ENCODE assay signal across 18 cellular contexts in the genomic region with DNA sequence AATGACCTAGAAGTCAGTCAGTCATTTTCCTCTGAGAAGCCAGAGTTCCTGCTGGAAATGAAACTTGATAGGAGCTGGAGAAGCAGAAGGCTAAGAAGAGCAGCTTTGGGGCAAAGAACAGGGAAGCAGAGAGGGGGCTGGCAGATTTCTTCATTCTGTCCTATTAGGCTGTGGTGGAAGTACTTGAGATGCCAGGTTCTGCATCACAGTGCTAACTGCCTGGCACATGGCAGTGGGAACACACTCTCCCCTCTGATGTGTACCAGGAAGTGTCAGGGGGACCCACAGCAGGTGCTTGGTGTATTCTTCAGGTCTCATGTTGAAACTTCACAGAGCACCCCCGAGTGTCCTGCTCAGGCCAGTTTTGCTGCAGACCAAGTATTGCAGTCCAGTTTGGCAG.
A peak's percentile ranks its signal among the peaks of the same experiment; 100 is the strongest.
DNase-seq lines count a peak whose midpoint lies in the region; ATAC-seq and TF ChIP-seq lines count a peak whose summit lies in the region.
"Had no signal": no experiment of that assay in that cellular context is flagged by ENCODE, and none has a peak within 500 bp of the region (broad histone marks: within the 10 kb centered on the region; RNA-seq: fewer than 3 reads in every experiment).

No MANE protein-coding gene starts in this region.

- no peaks in the 10 kb centered on the region for H3K9me3 Mint-ChIP-seq in activated CD4-positive, alpha-beta T cell treated with anti-CD3 and anti-CD28 coated beads, Interleukin-2, amount 10 ng/mL, durations not matched to agents 24 days and 14 days
- H3K9me3 Mint-ChIP-seq in activated T-helper 17 cell treated with anti-CD3 and anti-CD28 coated beads, Interleukin-2, amount 50 U/mL, for 72 hours: no peaks in the 10 kb centered on the region
- H3K9me3 Mint-ChIP-seq in natural killer cell: no peaks in the 10 kb centered on the region

- H3K4me1 Mint-ChIP-seq in activated CD4-positive, alpha-beta T cell treated with anti-CD3 and anti-CD28 coated beads, Interleukin-2, amount 10 ng/mL, durations not matched to agents 24 days and 14 days: peaks cover 89% of the 10 kb centered on the region
- peaks cover 80% of the 10 kb centered on the region for H3K4me1 Mint-ChIP-seq in activated T-helper 17 cell treated with anti-CD3 and anti-CD28 coated beads, Interleukin-2, amount 50 U/mL, for 72 hours
- H3K4me1 Mint-ChIP-seq in natural killer cell: peaks cover 90 to 91% of the 10 kb centered on the region in 2 donors

- no peak for TF ChIP-seq CTCF in natural killer cell (IDR thresholded peaks at IDR 0.05)

- peaks cover 44% of the 10 kb centered on the region for H3K36me3 Mint-ChIP-seq in activated CD4-positive, alpha-beta T cell treated with anti-CD3 and anti-CD28 coated beads, Interleukin-2, amount 10 ng/mL, durations not matched to agents 24 days and 14 days (ENCODE audit: low read depth)
- H3K36me3 Mint-ChIP-seq in activated T-helper 17 cell treated with anti-CD3 and anti-CD28 coated beads, Interleukin-2, amount 50 U/mL, for 72 hours (ENCODE audit: low read depth): peaks cover 86% of the 10 kb centered on the region
- H3K36me3 Mint-ChIP-seq in natural killer cell: no peaks in the 10 kb centered on the region

- peak overlapping the region; percentile 2 for H3K4me3 Mint-ChIP-seq in activated CD4-positive, alpha-beta T cell treated with anti-CD3 and anti-CD28 coated beads, Interleukin-2, amount 10 ng/mL, durations not matched to agents 24 days and 14 days
- H3K4me3 Mint-ChIP-seq in activated T-helper 17 cell treated with anti-CD3 and anti-CD28 coated beads, Interleukin-2, amount 50 U/mL, for 72 hours: peak overlapping the region; percentile 84
- H3K4me3 Mint-ChIP-seq in natural killer cell: peak overlapping the region; percentile 29

- intact Hi-C loops in activated CD4-positive, alpha-beta T cell treated with anti-CD3 and anti-CD28 coated beads, Interleukin-2, amount 10 ng/mL, durations not matched to agents 24 days and 14 days (cut with micrococcal nuclease): no loop called here
- intact Hi-C loops in natural killer cell (cut with micrococcal nuclease): no loop called here

- H3K4me3 ChIP-seq in Jurkat, Clone E6-1 (ENCODE audit: low read length): no peak overlapping the region
- H3K4me3 ChIP-seq: ovary had no signal

- peak overlapping the region; percentile 98 for H3K27ac Mint-ChIP-seq in activated CD4-positive, alpha-beta T cell treated with anti-CD3 and anti-CD28 coated beads, Interleukin-2, amount 10 ng/mL, durations not matched to agents 24 days and 14 days
- peak overlapping the region; percentile 98 for H3K27ac Mint-ChIP-seq in activated T-helper 17 cell treated with anti-CD3 and anti-CD28 coated beads, Interleukin-2, amount 50 U/mL, for 72 hours
- H3K27ac Mint-ChIP-seq in natural killer cell: peak overlapping the region; percentile 88

- no peak for ATAC-seq in activated T-helper 17 cell treated with anti-CD3 and anti-CD28 coated beads, Interleukin-2, amount 50 U/mL, for 72 hours (replicated peaks)
- ATAC-seq in natural killer cell: peak in 1 of 3 donors; percentile 32
- ATAC-seq in HG03354 (IDR thresholded peaks at IDR 0.05; ENCODE audit: poor library complexity, severe bottlenecking, unreplicated experiment): no peak
- no peak for ATAC-seq in GM21528 (IDR thresholded peaks at IDR 0.05; ENCODE audit: low FRiP score, unreplicated experiment)
- ATAC-seq: Panc1 had no signal

- in situ Hi-C loops in G401 (cut with HindIII; ENCODE audit: low sequenced_read_pairs): no loop called here

- DNase-seq in activated CD4-positive, alpha-beta T cell treated with anti-CD3 and anti-CD28 coated beads, Interleukin-2, amount 10 ng/mL, durations not matched to agents 24 days and 14 days: no peak
- no peak for DNase-seq in activated CD4-positive, alpha-beta T cell treated with anti-CD3 and anti-CD28 coated beads for 4 hours
- DNase-seq in Jurkat, Clone E6-1 (ENCODE audit: low read depth, low spot score): peak; percentile 22
- DNase-seq in natural killer cell: no peak
- no peak for DNase-seq in G401 (ENCODE audit: low spot score)
- DNase-seq: ACHN, aorta, DMS 273 treated with DMSO at 0.1 percent for 48 hours, mesenchymal stem cell, NCI-H1092, NCI-H510A, ovary, T1000, trophoblast cell had no signal

- no peaks in the 10 kb centered on the region for H3K27me3 Mint-ChIP-seq in activated CD4-positive, alpha-beta T cell treated with anti-CD3 and anti-CD28 coated beads, Interleukin-2, amount 10 ng/mL, durations not matched to agents 24 days and 14 days
- H3K27me3 Mint-ChIP-seq in activated T-helper 17 cell treated with anti-CD3 and anti-CD28 coated beads, Interleukin-2, amount 50 U/mL, for 72 hours: no peaks in the 10 kb centered on the region
- H3K27me3 Mint-ChIP-seq in natural killer cell (ENCODE audit: low read depth in 2 of 2): no peaks in the 10 kb centered on the region

Comparison
In these comparisons a context has a peak if more than half of its experiments do, and no peak if none do; other contexts are left out.
1. H3K4me3 Mint-ChIP-seq: peak in every context shown above with its lines; median percentile 84 in activated T-helper 17 cell treated with anti-CD3 and anti-CD28 coated beads, Interleukin-2, amount 50 U/mL, for 72 hours; 29 in natural killer cell; 2 in activated CD4-positive, alpha-beta T cell treated with anti-CD3 and anti-CD28 coated beads, Interleukin-2, amount 10 ng/mL, durations not matched to agents 24 days and 14 days.